ENCODE assay signal across 8 cellular contexts in genomic region chr10:104122273-104123107, GRCh38. TPM values are rescaled to one million over a fixed set of nuclear protein-coding genes. Genes with fewer than 3 reads are reported as not detected.
DNase-seq lines count a peak whose midpoint lies in the region; ATAC-seq and TF ChIP-seq lines count a peak whose summit lies in the region.

No MANE protein-coding gene starts in this region.

- H3K4me1 ChIP-seq in BLaER1 treated with 17β-estradiol and CSF1 and Interleukin-3, amounts not matched to agents 10 nM and 100 nM = peaks cover 19 to 40% (median 28%) of the 10 kb centered on the region in 10 experiments
- H3K4me1 ChIP-seq in breast epithelium (peaks cover 0 to 3% of the 10 kb centered on the region in 2 donors), thymus (ENCODE audit: control insufficient read depth, insufficient read depth, low read length) (peaks cover 9% of the 10 kb centered on the region)

- peak overlapping the region; percentile 88 to 100 (median 96) for H3K9ac ChIP-seq in BLaER1 treated with 17β-estradiol and CSF1 and Interleukin-3, amounts not matched to agents 10 nM and 100 nM

- WGBS in thymus = 21% methylated on average over 20 of the region's 20 CpGs

- no peaks in the 10 kb centered on the region for H3K27me3 ChIP-seq in BLaER1 treated with 17β-estradiol and CSF1 and Interleukin-3, amounts not matched to agents 10 nM and 100 nM
- H3K27me3 ChIP-seq in breast epithelium (no peaks in the 10 kb centered on the region), thymus (ENCODE audit: control insufficient read depth, insufficient read depth) (no peaks in the 10 kb centered on the region)

- intact Hi-C loops in breast epithelium (cut with DNase I; ENCODE audit: low total_unique reads) = loop anchor here (1.0 kb wide), 1 partner anchor 12 kb away; no protein-coding TSS in a partner anchor

- H4K20me1 ChIP-seq in BLaER1 treated with 17β-estradiol and CSF1 and Interleukin-3, amounts not matched to agents 10 nM and 100 nM = no peaks in the 10 kb centered on the region

- TF ChIP-seq CTCF in breast epithelium (IDR thresholded peaks at IDR 0.05) = peak in 1 of 3 donors; percentile 6

- peak; percentile 14 for ATAC-seq in GM19455 (IDR thresholded peaks at IDR 0.05; ENCODE audit: unreplicated experiment)

- H3K4me3 ChIP-seq in BLaER1 treated with 17β-estradiol and CSF1 and Interleukin-3, amounts not matched to agents 10 nM and 100 nM = peak overlapping the region; percentile 75 to 92 (median 84)
- H3K4me3 ChIP-seq in breast epithelium (peak overlapping the region; percentile 68 to 77 (median 69)), thymus (ENCODE audit: low read length) (peak overlapping the region; percentile 62)

- peak overlapping the region; percentile 79 to 100 (median 96) for H3K27ac ChIP-seq in BLaER1 treated with 17β-estradiol and CSF1 and Interleukin-3, amounts not matched to agents 10 nM and 100 nM
- H3K27ac ChIP-seq in breast epithelium (peak overlapping the region; percentile 98 to 100), thymus (ENCODE audit: low read depth) (peak overlapping the region; percentile 91)

- H3K36me3 ChIP-seq in BLaER1 treated with 17β-estradiol and CSF1 and Interleukin-3, amounts not matched to agents 10 nM and 100 nM = peaks cover 4 to 28% (median 16%) of the 10 kb centered on the region in 11 experiments; a peak in 12 of 22 replicates
- H3K36me3 ChIP-seq in breast epithelium (no peaks in the 10 kb centered on the region), thymus (ENCODE audit: control insufficient read depth, insufficient read depth) (no peaks in the 10 kb centered on the region)

- TF ChIP-seq POLR2A in breast epithelium (IDR thresholded peaks at IDR 0.05) = no peak

- no peaks in the 10 kb centered on the region for H3K9me3 ChIP-seq in BLaER1 treated with 17β-estradiol and CSF1 and Interleukin-3, amounts not matched to agents 10 nM and 100 nM (replicated peaks in 1 of 11)
- H3K9me3 ChIP-seq in breast epithelium (no peaks in the 10 kb centered on the region), thymus (ENCODE audit: control insufficient read depth) (no peaks in the 10 kb centered on the region)

- peak overlapping the region; percentile 71 to 90 (median 82) for H3K4me2 ChIP-seq in BLaER1 treated with 17β-estradiol and CSF1 and Interleukin-3, amounts not matched to agents 10 nM and 100 nM

- DNase-seq in NAMALWA (ENCODE audit: low spot score) (peak; percentile 20), breast epithelium (ENCODE audit: low spot score in 2 of 2) (no peak), left kidney (ENCODE audit: low read depth, low spot score) (peak; percentile 5), NCI-H774 (lab: John Stamatoyannopoulos, UW) (no peak), GM19238 (ENCODE audit: insufficient read length, low spot score) (no peak)

RNA-seq across cellular contexts. Expression of gene SFR1, which starts 0.5 kb away (rescaled TPM):
- total RNA-seq in breast epithelium = 10 to 100 TPM in 1 of 3 donors, 1 to 10 TPM in 2; 6.3 to 11.4 (median 8.2) TPM
- 16.5 TPM for polyA plus RNA-seq in thymus

RNA-seq across cellular contexts. Expression of gene COL17A1, which starts 36.8 kb away (rescaled TPM):
- total RNA-seq in breast epithelium = 10 to 100 TPM in 2 of 3 donors, under 1 TPM in 1; 0.16 to 56.1 (median 34.1) TPM
- 268 TPM for polyA plus RNA-seq in thymus

Comparison
In these comparisons a context has a peak if more than half of its experiments do, and no peak if none do; other contexts are left out.
1. DNase-seq: peak in NAMALWA (single experiment) and left kidney (single experiment); none in breast epithelium (0 of 2), NCI-H774 (single experiment) and GM19238 (single experiment).
2. Peak in every context shown above with its lines, with median percentiles within 50 percentile points of each other: H3K27ac ChIP-seq and H3K4me3 ChIP-seq.